In the genomic region with DNA sequence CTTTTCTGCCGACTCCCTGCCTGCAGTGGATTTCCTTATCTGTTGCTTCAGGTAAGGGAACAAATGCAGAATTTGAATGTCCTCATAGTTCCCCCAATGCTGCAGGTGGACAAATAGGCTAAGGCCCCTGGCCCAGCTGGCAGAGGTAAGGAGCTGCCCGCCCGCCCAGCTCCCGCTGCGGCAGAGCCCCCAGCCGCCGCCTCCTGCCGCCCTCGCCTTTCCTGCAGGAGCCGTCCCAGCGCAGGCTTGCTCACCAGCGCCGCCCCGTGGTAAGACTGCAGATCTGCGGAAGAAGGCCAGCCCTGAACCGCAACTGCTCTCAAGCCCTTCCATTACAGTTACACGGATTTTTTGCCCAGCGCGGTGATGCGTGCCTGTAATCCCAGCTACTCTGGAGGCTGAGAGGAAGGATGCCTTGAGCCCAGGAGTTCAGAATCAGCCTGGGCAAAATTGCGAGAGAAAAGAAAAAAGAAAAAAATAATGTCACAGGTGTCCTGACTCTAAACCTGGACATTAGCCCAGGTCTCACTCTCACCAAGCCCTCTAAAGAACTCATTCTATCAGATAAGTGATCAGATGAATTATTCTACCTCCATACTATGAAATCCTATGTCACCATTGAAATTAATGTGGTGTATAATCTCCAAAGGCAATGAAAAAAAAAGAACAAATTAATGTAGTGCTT, we compare ENCODE assay signal across 8 cellular contexts. TPM values are rescaled to one million over a fixed set of nuclear protein-coding genes. Genes with fewer than 3 reads are reported as not detected.
DNase-seq lines count a peak whose midpoint lies in the region; ATAC-seq and TF ChIP-seq lines count a peak whose summit lies in the region.

No MANE protein-coding gene starts in this region.

- no peaks in the 10 kb centered on the region; a peak in 1 of 5 replicates for H3K9me3 Mint-ChIP-seq in H9
- H3K9me3 Mint-ChIP-seq in activated CD8-positive, alpha-beta T cell treated with anti-CD3 and anti-CD28 coated beads for 36 hours = no peaks in the 10 kb centered on the region

- no peak overlapping the region for H3K4me3 Mint-ChIP-seq in H9
- H3K4me3 Mint-ChIP-seq in activated CD8-positive, alpha-beta T cell treated with anti-CD3 and anti-CD28 coated beads for 36 hours = no peak overlapping the region

- H3K36me3 ChIP-seq in BLaER1 treated with 17β-estradiol and CSF1 and Interleukin-3, amounts not matched to agents 10 nM and 100 nM = no peaks in the 10 kb centered on the region
- no peaks in the 10 kb centered on the region for H3K36me3 ChIP-seq in mesenchymal stem cell (ENCODE audit: control insufficient read depth in 1 of 2, insufficient read depth in 2 of 2, low read depth in 1 of 2, low read length in 2 of 2)

- no peak overlapping the region for H3K27ac ChIP-seq in BLaER1 treated with 17β-estradiol and CSF1 and Interleukin-3, amounts not matched to agents 10 nM and 100 nM
- H3K27ac ChIP-seq in H9 (ENCODE audit: insufficient read length, low read depth, low read length) (no peak overlapping the region), mesenchymal stem cell (ENCODE audit: low read length, poor library complexity, severe bottlenecking) (no peak overlapping the region)

- H3T11ph ChIP-seq in H9 (ENCODE audit: low read length) = no peak overlapping the region

- peak overlapping the region in 9 of 11 experiments; percentile 7 to 82 (median 26); a peak in 9 of 22 replicates for H3K4me2 ChIP-seq in BLaER1 treated with 17β-estradiol and CSF1 and Interleukin-3, amounts not matched to agents 10 nM and 100 nM
- H3K4me2 ChIP-seq in H9 (ENCODE audit: insufficient read depth, insufficient read length, low read length) (no peak overlapping the region), mesenchymal stem cell (ENCODE audit: low read length, poor library complexity, severe bottlenecking) (peak overlapping the region; percentile 27)

- intact Hi-C loops in activated CD8-positive, alpha-beta T cell treated with anti-CD3 and anti-CD28 coated beads for 36 hours (cut with micrococcal nuclease) = no loop called here

- H2BK12ac ChIP-seq in H9 (ENCODE audit: insufficient read length, low read depth, low read length) = no peak overlapping the region
- H2BK12ac ChIP-seq in mesenchymal stem cell (ENCODE audit: low read length in 2 of 2) = no peak overlapping the region

- H3K27me3 ChIP-seq in BLaER1 treated with 17β-estradiol and CSF1 and Interleukin-3, amounts not matched to agents 10 nM and 100 nM = peaks cover 15 to 63% (median 36%) of the 10 kb centered on the region in 11 experiments; a peak in 21 of 22 replicates
- H3K27me3 ChIP-seq in H9 (ENCODE audit: insufficient read depth, low read length) = no peaks in the 10 kb centered on the region
- H3K27me3 ChIP-seq in mesenchymal stem cell (ENCODE audit: control insufficient read depth in 1 of 2, insufficient read depth in 1 of 2, low read length in 2 of 2) = peaks cover 0 to 3% of the 10 kb centered on the region in 2 experiments

- H3K79me1 ChIP-seq in H9 (ENCODE audit: insufficient read depth, low read depth, low read length, poor library complexity, severe bottlenecking) (no peaks in the 10 kb centered on the region), mesenchymal stem cell (replicated peaks; ENCODE audit: low read length, poor library complexity, severe bottlenecking) (no peaks in the 10 kb centered on the region)

- H4K5ac ChIP-seq in H9 (ENCODE audit: insufficient read length, low read depth, low read length) = no peak overlapping the region

- H3K27me3 Mint-ChIP-seq in H9 (ENCODE audit: low read depth) = peaks cover 11% of the 10 kb centered on the region
- H3K27me3 Mint-ChIP-seq in activated CD8-positive, alpha-beta T cell treated with anti-CD3 and anti-CD28 coated beads for 36 hours = peaks cover 25% of the 10 kb centered on the region

- H4K8ac ChIP-seq in H9 (replicated peaks; ENCODE audit: insufficient read length, low read depth, low read length) = no peak overlapping the region
- H4K8ac ChIP-seq in mesenchymal stem cell (ENCODE audit: low read length) = no peak overlapping the region

- peaks cover 0 to 16% (median 0%) of the 10 kb centered on the region in 11 experiments; a peak in 6 of 22 replicates for H4K20me1 ChIP-seq in BLaER1 treated with 17β-estradiol and CSF1 and Interleukin-3, amounts not matched to agents 10 nM and 100 nM
- no peaks in the 10 kb centered on the region for H4K20me1 ChIP-seq in H9 (ENCODE audit: control insufficient read depth, insufficient read depth, insufficient read length)

- H3K9me3 ChIP-seq in BLaER1 treated with 17β-estradiol and CSF1 and Interleukin-3, amounts not matched to agents 10 nM and 100 nM (replicated peaks in 1 of 11) = no peaks in the 10 kb centered on the region
- no peaks in the 10 kb centered on the region for H3K9me3 ChIP-seq in H9 (ENCODE audit: control insufficient read depth, low read depth, low read length)
- H3K9me3 ChIP-seq in mesenchymal stem cell (ENCODE audit: control insufficient read depth, low read length) = no peaks in the 10 kb centered on the region

- no peaks in the 10 kb centered on the region for H3K23me2 ChIP-seq in H9 (ENCODE audit: insufficient read length, low read depth, low read length, poor library complexity, severe bottlenecking)

- H2AK5ac ChIP-seq in H9 (ENCODE audit: insufficient read length, low read length) (no peak overlapping the region), mesenchymal stem cell (ENCODE audit: low read length, severe bottlenecking) (no peak overlapping the region)

- POLR2A ChIA-PET in activated CD8-positive, alpha-beta T cell treated with anti-CD3 and anti-CD28 coated beads for 36 hours (lab: Charles Lee) = no interaction called here

- H3K9ac ChIP-seq in BLaER1 treated with 17β-estradiol and CSF1 and Interleukin-3, amounts not matched to agents 10 nM and 100 nM = no peak overlapping the region
- H3K9ac ChIP-seq in H9 (ENCODE audit: extremely low read depth, insufficient read length, low read length) (no peak overlapping the region), mesenchymal stem cell (ENCODE audit: low read length) (peak overlapping the region; percentile 36)

- no peak overlapping the region for H2AFZ ChIP-seq in H9 (ENCODE audit: low read length)
- H2AFZ ChIP-seq in mesenchymal stem cell (ENCODE audit: low read depth, low read length) = no peak overlapping the region

- H2BK5ac ChIP-seq in H9 (ENCODE audit: insufficient read length, low read length) (no peak overlapping the region), mesenchymal stem cell (ENCODE audit: low read depth, low read length, poor library complexity, severe bottlenecking) (no peak overlapping the region)

- H2BK120ac ChIP-seq in H9 (ENCODE audit: low read depth, low read length, poor library complexity, severe bottlenecking) (no peak overlapping the region), mesenchymal stem cell (ENCODE audit: low read depth, low read length) (no peak overlapping the region)

- H3K4me1 Mint-ChIP-seq in H9 = peaks cover 38 to 64% of the 10 kb centered on the region in 2 experiments
- H3K4me1 Mint-ChIP-seq in activated CD8-positive, alpha-beta T cell treated with anti-CD3 and anti-CD28 coated beads for 36 hours (ENCODE audit: low read depth) = peaks cover 5% of the 10 kb centered on the region

- no peaks in the 10 kb centered on the region for H3K36me3 Mint-ChIP-seq in H9 (ENCODE audit: insufficient read depth in 1 of 3, low read depth in 3 of 3)
- no peaks in the 10 kb centered on the region for H3K36me3 Mint-ChIP-seq in activated CD8-positive, alpha-beta T cell treated with anti-CD3 and anti-CD28 coated beads for 36 hours (ENCODE audit: low read depth)

- no peak overlapping the region for H3K14ac ChIP-seq in H9 (ENCODE audit: insufficient read depth, low read length)
- no peak overlapping the region for H3K14ac ChIP-seq in mesenchymal stem cell (ENCODE audit: low read length in 2 of 2)

- H2BK15ac ChIP-seq in H9 (ENCODE audit: low read depth, low read length) (no peak overlapping the region), mesenchymal stem cell (ENCODE audit: low read depth, poor library complexity, severe bottlenecking) (no peak overlapping the region)

- no peak overlapping the region for H3K23ac ChIP-seq in H9 (ENCODE audit: insufficient read length, low read depth, low read length)
- no peak overlapping the region for H3K23ac ChIP-seq in mesenchymal stem cell (ENCODE audit: low read length in 2 of 2)

- DNase-seq in H9 = peak; percentile 88
- peak; percentile 57 for DNase-seq in NCI-H748 (lab: John Stamatoyannopoulos, UW; ENCODE audit: unreplicated experiment)
- DNase-seq in activated CD8-positive, alpha-beta T cell treated with anti-CD3 and anti-CD28 coated beads for 36 hours = peak; percentile 75
- peak; percentile 47 for DNase-seq in effector CD4-positive, alpha-beta T cell
- peak; percentile 68 for DNase-seq in mesenchymal stem cell
- peak; percentile 45 for DNase-seq in stimulated activated CD8-positive, alpha-beta memory T cell treated with anti-CD3 and anti-CD28 coated beads, Interleukin-12 subunit alpha, Interleukin-12 subunit beta, amount 100 ng/mL, for 4 hours (ENCODE audit: low read depth)

- CTCF ChIA-PET in activated CD8-positive, alpha-beta T cell treated with anti-CD3 and anti-CD28 coated beads for 36 hours (lab: Charles Lee) = interaction anchor here (0.7 to 2.5 kb wide), 36 partner anchors 8 to 578 kb away, joined by 3 to 14 read pairs (median 4); partner anchors contain the start of gene KREMEN1

- peak; percentile 95 for ATAC-seq in activated CD8-positive, alpha-beta T cell treated with anti-CD3 and anti-CD28 coated beads for 36 hours
- no peak for ATAC-seq in GM18519 (IDR thresholded peaks at IDR 0.05; ENCODE audit: low FRiP score, unreplicated experiment)

- no CpG with 5 or more reads among the region's 21 CpGs for WGBS in H9 (ENCODE audit: extremely low coverage, insufficient read length, low lambda C conversion rate)
- 8% methylated on average over 17 of the region's 21 CpGs for WGBS in mesenchymal stem cell

- H3K4me1 ChIP-seq in BLaER1 treated with 17β-estradiol and CSF1 and Interleukin-3, amounts not matched to agents 10 nM and 100 nM = peaks cover 0 to 41% (median 7%) of the 10 kb centered on the region in 10 experiments; a peak in 12 of 20 replicates
- H3K4me1 ChIP-seq in H9 (ENCODE audit: insufficient read depth, low read length) (peaks cover 9% of the 10 kb centered on the region; the same call in 1 of the 2 replicates), mesenchymal stem cell (ENCODE audit: control insufficient read depth, insufficient read depth, low read depth, low read length) (peaks cover 4% of the 10 kb centered on the region)

- H3K18ac ChIP-seq in H9 (ENCODE audit: insufficient read length, low read depth, low read length) (no peak overlapping the region), mesenchymal stem cell (ENCODE audit: low read depth in 1 of 2, low read length in 2 of 2) (no peak overlapping the region)

- no peak overlapping the region for H3K56ac ChIP-seq in H9 (ENCODE audit: insufficient read length, low read depth, low read length)

- no peak overlapping the region for H3K4me3 ChIP-seq in BLaER1 treated with 17β-estradiol and CSF1 and Interleukin-3, amounts not matched to agents 10 nM and 100 nM
- peak overlapping the region in 1 of 2 experiments; percentile 56 for H3K4me3 ChIP-seq in mesenchymal stem cell (ENCODE audit: insufficient read depth in 1 of 2, low read depth in 1 of 2, low read length in 2 of 2)

- H2BK20ac ChIP-seq in H9 (ENCODE audit: low read depth, low read length, poor library complexity, severe bottlenecking) = no peak overlapping the region

- no peak overlapping the region for H3K27ac Mint-ChIP-seq in H9
- no peak overlapping the region for H3K27ac Mint-ChIP-seq in activated CD8-positive, alpha-beta T cell treated with anti-CD3 and anti-CD28 coated beads for 36 hours

- no peak overlapping the region for H3K4ac ChIP-seq in H9 (ENCODE audit: low read depth, low read length)
- H3K4ac ChIP-seq in mesenchymal stem cell (ENCODE audit: low read depth in 1 of 2, low read length in 2 of 2) = no peak overlapping the region

- H4K91ac ChIP-seq in H9 (ENCODE audit: insufficient read length, low read depth, low read length) = no peak overlapping the region
- no peak overlapping the region for H4K91ac ChIP-seq in mesenchymal stem cell (ENCODE audit: low read length)

- TF ChIP-seq CTCF in H9 (conservative IDR thresholded peaks at IDR 0.05) = peak; percentile 98
- TF ChIP-seq CTCF in activated CD8-positive, alpha-beta T cell treated with anti-CD3 and anti-CD28 coated beads for 36 hours (IDR thresholded peaks at IDR 0.05) = peak; percentile 94

- H3K79me2 ChIP-seq in H9 (ENCODE audit: insufficient read depth, low read length) = no peaks in the 10 kb centered on the region

RNA-seq across cellular contexts. Expression of gene EMID1, which starts 51.2 kb away (rescaled TPM):
- 4.5 and 5.4 TPM in 2 replicates for total RNA-seq in H9 (2021)
- total RNA-seq in activated CD8-positive, alpha-beta T cell treated with anti-CD3 and anti-CD28 coated beads for 36 hours = under 1 TPM in 1 of 2 experiments, not detected in 1; 0.14 TPM
- 8.9 TPM for polyA plus RNA-seq in mesenchymal stem cell (2013, experiment 1 of 2)
- 9.0 TPM for polyA plus RNA-seq in mesenchymal stem cell (2013, experiment 2 of 2)
